ENCODE assay signal across 9 cellular contexts in genomic region chr3:139427283-139428060, GRCh38. TPM values are rescaled to one million over a fixed set of nuclear protein-coding genes. Genes with fewer than 3 reads are reported as not detected.
DNase-seq lines count a peak whose midpoint lies in the region; ATAC-seq lines count a peak whose summit lies in the region.
"Had no signal": no experiment of that assay in that cellular context is flagged by ENCODE, and none has a peak within 500 bp of the region (broad histone marks: within the 10 kb centered on the region; RNA-seq: fewer than 3 reads in every experiment).

No MANE protein-coding gene starts in this region.

- peak; percentile 41 for ATAC-seq in effector memory CD8-positive, alpha-beta T cell (replicated peaks)

- H3K27ac Mint-ChIP-seq in activated CD4-positive, alpha-beta T cell treated with anti-CD3 and anti-CD28 coated beads, Interleukin-2, amount 10 ng/mL, durations not matched to agents 24 days and 14 days = no peak overlapping the region
- H3K27ac Mint-ChIP-seq in effector memory CD8-positive, alpha-beta T cell = no peak overlapping the region

- H3K4me1 Mint-ChIP-seq in activated CD4-positive, alpha-beta T cell treated with anti-CD3 and anti-CD28 coated beads, Interleukin-2, amount 10 ng/mL, durations not matched to agents 24 days and 14 days = no peaks in the 10 kb centered on the region
- H3K4me1 Mint-ChIP-seq in effector memory CD8-positive, alpha-beta T cell (ENCODE audit: low read depth in 2 of 2) = peaks cover 0 to 4% of the 10 kb centered on the region in 2 donors
- H3K4me1 Mint-ChIP-seq: central memory CD8-positive, alpha-beta T cell had no signal

- no peaks in the 10 kb centered on the region for H3K9me3 Mint-ChIP-seq in activated CD4-positive, alpha-beta T cell treated with anti-CD3 and anti-CD28 coated beads, Interleukin-2, amount 10 ng/mL, durations not matched to agents 24 days and 14 days
- H3K9me3 Mint-ChIP-seq in effector memory CD8-positive, alpha-beta T cell = no peaks in the 10 kb centered on the region
- H3K9me3 Mint-ChIP-seq: central memory CD8-positive, alpha-beta T cell had no signal

- intact Hi-C loops in activated CD4-positive, alpha-beta T cell treated with anti-CD3 and anti-CD28 coated beads, Interleukin-2, amount 10 ng/mL, durations not matched to agents 24 days and 14 days (cut with micrococcal nuclease) = loop anchor here (1.0 to 5.0 kb wide), 5 partner anchors 95 to 1436 kb away; partner anchors contain the start of gene CLSTN2

- no peak overlapping the region for H3K4me3 Mint-ChIP-seq in activated CD4-positive, alpha-beta T cell treated with anti-CD3 and anti-CD28 coated beads, Interleukin-2, amount 10 ng/mL, durations not matched to agents 24 days and 14 days
- H3K4me3 Mint-ChIP-seq in effector memory CD8-positive, alpha-beta T cell = no peak overlapping the region
- H3K4me3 Mint-ChIP-seq: central memory CD8-positive, alpha-beta T cell had no signal

- no peaks in the 10 kb centered on the region for H3K36me3 Mint-ChIP-seq in activated CD4-positive, alpha-beta T cell treated with anti-CD3 and anti-CD28 coated beads, Interleukin-2, amount 10 ng/mL, durations not matched to agents 24 days and 14 days (ENCODE audit: low read depth)
- peaks cover 3% of the 10 kb centered on the region for H3K36me3 Mint-ChIP-seq in effector memory CD8-positive, alpha-beta T cell (ENCODE audit: insufficient read depth)

- no peaks in the 10 kb centered on the region for H3K27me3 Mint-ChIP-seq in activated CD4-positive, alpha-beta T cell treated with anti-CD3 and anti-CD28 coated beads, Interleukin-2, amount 10 ng/mL, durations not matched to agents 24 days and 14 days
- H3K27me3 Mint-ChIP-seq in effector memory CD8-positive, alpha-beta T cell = no peaks in the 10 kb centered on the region
- H3K27me3 Mint-ChIP-seq: central memory CD8-positive, alpha-beta T cell had no signal

- DNase-seq in activated CD4-positive, alpha-beta T cell treated with anti-CD3 and anti-CD28 coated beads, Interleukin-2, amount 10 ng/mL, durations not matched to agents 24 days and 14 days = peak; percentile 79
- DNase-seq in activated CD4-positive, alpha-beta T cell treated with anti-CD3 and anti-CD28 coated beads for 1 hour = no peak
- DNase-seq in HCEC 1CT (peak; percentile 64), NAMALWA (ENCODE audit: low spot score) (peak; percentile 85), RPMI7951 (ENCODE audit: low read depth) (peak; percentile 71), medulla oblongata (ENCODE audit: extremely low spot score) (peak; percentile 94)
- peak; percentile 2 to 4 (median 2) for DNase-seq in effector memory CD8-positive, alpha-beta T cell
- no peak for DNase-seq in activated CD4-positive, CD25-positive, alpha-beta regulatory T cell treated with anti-CD3 and anti-CD28 coated beads, Interleukin-2, amount 50 U/mL, for 72 hours

RNA-seq across cellular contexts. Expression of gene COPB2, which starts 38.0 kb away (rescaled TPM):
- total RNA-seq in activated CD4-positive, alpha-beta T cell treated with anti-CD3 and anti-CD28 coated beads, Interleukin-2, amount 10 ng/mL, durations not matched to agents 24 days and 14 days = 99.0 and 103 TPM in 2 replicates
- total RNA-seq in RPMI7951 (2014; rRNA removed; shearing (Covaris generic)) = 179 and 192 TPM in 2 replicates

RNA-seq across cellular contexts. Expression of gene RBP2, which starts 48.8 kb away (rescaled TPM):
- total RNA-seq in activated CD4-positive, alpha-beta T cell treated with anti-CD3 and anti-CD28 coated beads, Interleukin-2, amount 10 ng/mL, durations not matched to agents 24 days and 14 days = not detected in 2 replicates
- total RNA-seq in RPMI7951 (2014; rRNA removed; shearing (Covaris generic)) = not detected in 2 replicates

Comparison
In these comparisons a context has a peak if more than half of its experiments do, and no peak if none do; other contexts are left out.
1. DNase-seq: peak in activated CD4-positive, alpha-beta T cell treated with anti-CD3 and anti-CD28 coated beads, Interleukin-2, amount 10 ng/mL, durations not matched to agents 24 days and 14 days (single experiment), HCEC 1CT (single experiment), NAMALWA (single experiment), RPMI7951 (single experiment), effector memory CD8-positive, alpha-beta T cell (3 of 3) and medulla oblongata (single experiment); none in activated CD4-positive, alpha-beta T cell treated with anti-CD3 and anti-CD28 coated beads for 1 hour (single experiment) and activated CD4-positive, CD25-positive, alpha-beta regulatory T cell treated with anti-CD3 and anti-CD28 coated beads, Interleukin-2, amount 50 U/mL, for 72 hours (single experiment).